ENCODE assay signal across 11 cellular contexts in the genomic region with DNA sequence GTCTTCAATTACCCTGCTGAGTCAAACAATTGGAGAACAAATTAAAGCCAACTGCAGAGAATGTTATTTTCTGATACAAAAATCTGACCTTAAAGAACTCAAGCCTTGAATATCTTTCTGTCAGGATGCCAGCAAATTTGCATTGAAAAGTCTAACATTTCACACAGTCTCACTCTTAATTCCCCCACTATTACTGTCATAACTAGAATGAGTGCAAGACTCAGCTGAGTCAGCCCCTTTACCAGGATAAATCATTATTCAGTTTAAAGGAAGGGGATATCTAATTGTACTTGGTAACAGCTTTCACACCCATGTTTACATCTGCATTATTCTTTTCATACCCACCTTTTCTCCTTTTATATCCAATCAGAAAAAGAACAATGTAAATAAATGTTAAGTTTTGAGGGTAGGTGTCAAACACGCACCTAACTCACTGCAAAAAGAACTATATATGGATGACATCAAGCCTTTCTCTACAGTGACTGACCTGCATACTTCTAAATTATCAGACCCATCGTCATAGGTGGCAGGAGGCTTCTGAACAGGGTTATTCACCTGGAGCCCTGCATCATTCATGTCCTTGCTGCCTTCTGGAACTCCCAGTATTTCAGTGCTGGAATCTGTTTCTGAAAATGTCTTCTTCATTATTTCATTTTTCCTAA.
A peak's percentile ranks its signal among the peaks of the same experiment; 100 is the strongest.
DNase-seq lines count a peak whose midpoint lies in the region; ATAC-seq and TF ChIP-seq lines count a peak whose summit lies in the region.
"Had no signal": no experiment of that assay in that cellular context is flagged by ENCODE, and none has a peak within 500 bp of the region (broad histone marks: within the 10 kb centered on the region; RNA-seq: fewer than 3 reads in every experiment).

No MANE protein-coding gene starts in this region.

- no peaks in the 10 kb centered on the region for H3K27me3 Mint-ChIP-seq in naive B cell
- no peaks in the 10 kb centered on the region for H3K27me3 Mint-ChIP-seq in WTC11 (ENCODE audit: low read depth)

- H3K4me1 Mint-ChIP-seq in naive B cell (peaks cover 49 to 55% (median 51%) of the 10 kb centered on the region in 3 donors), WTC11 (peaks cover 10% of the 10 kb centered on the region)

- H3K9me3 Mint-ChIP-seq in naive B cell: peaks cover 0 to 5% (median 0%) of the 10 kb centered on the region in 7 donors
- peaks cover 16% of the 10 kb centered on the region for H3K9me3 Mint-ChIP-seq in WTC11

- peak overlapping the region; percentile 93 to 97 (median 96) for H3K27ac Mint-ChIP-seq in naive B cell
- no peak overlapping the region for H3K27ac Mint-ChIP-seq in WTC11

- POLR2A ChIA-PET in WTC11 (lab: Charles Lee): no interaction called here

- peak; percentile 70 for ATAC-seq in GM18870 (IDR thresholded peaks at IDR 0.05; ENCODE audit: unreplicated experiment)
- ATAC-seq in GM21723 (IDR thresholded peaks at IDR 0.05; ENCODE audit: unreplicated experiment): peak; percentile 63
- peak; percentile 67 for ATAC-seq in HG03439 (IDR thresholded peaks at IDR 0.05; ENCODE audit: unreplicated experiment)
- ATAC-seq in naive B cell (ENCODE audit: low read depth in 2 of 2): peak in 1 of 2 donors; percentile 17
- no peak for ATAC-seq in WTC11
- ATAC-seq: Right ventricle myocardium inferior had no signal

- CTCF ChIA-PET in WTC11 (lab: Charles Lee): no interaction called here

- TF ChIP-seq CTCF in WTC11 (IDR thresholded peaks at IDR 0.05): no peak

- DNase-seq in naive B cell (no peak), globus pallidus (ENCODE audit: low spot score) (no peak), GM19238 (ENCODE audit: insufficient read length, low spot score) (no peak), WTC11 (ENCODE audit: low spot score) (no peak), SW480 (ENCODE audit: low spot score) (no peak)
- DNase-seq: DND-41, NCI-H1436 had no signal

- H3K4me3 Mint-ChIP-seq in naive B cell: peak overlapping the region; percentile 81 to 99 (median 96)
- no peak overlapping the region for H3K4me3 Mint-ChIP-seq in WTC11

- H3K36me3 Mint-ChIP-seq in naive B cell (peaks cover 48 to 67% of the 10 kb centered on the region in 2 donors), WTC11 (no peaks in the 10 kb centered on the region)

TF ChIP-seq in WTC11, 78 proteins besides CTCF, POLR2A, EP300 and RAD21:
- TF ChIP-seq, protein P1, sequence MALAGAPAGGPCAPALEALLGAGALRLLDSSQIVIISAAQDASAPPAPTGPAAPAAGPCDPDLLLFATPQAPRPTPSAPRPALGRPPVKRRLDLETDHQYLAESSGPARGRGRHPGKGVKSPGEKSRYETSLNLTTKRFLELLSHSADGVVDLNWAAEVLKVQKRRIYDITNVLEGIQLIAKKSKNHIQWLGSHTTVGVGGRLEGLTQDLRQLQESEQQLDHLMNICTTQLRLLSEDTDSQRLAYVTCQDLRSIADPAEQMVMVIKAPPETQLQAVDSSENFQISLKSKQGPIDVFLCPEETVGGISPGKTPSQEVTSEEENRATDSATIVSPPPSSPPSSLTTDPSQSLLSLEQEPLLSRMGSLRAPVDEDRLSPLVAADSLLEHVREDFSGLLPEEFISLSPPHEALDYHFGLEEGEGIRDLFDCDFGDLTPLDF (CRISPR knock-in tag; IDR thresholded peaks at IDR 0.05): no peak
- no peak for TF ChIP-seq ZNF423 (CRISPR knock-in tag; IDR thresholded peaks at IDR 0.05)
- TF ChIP-seq, protein P2, sequence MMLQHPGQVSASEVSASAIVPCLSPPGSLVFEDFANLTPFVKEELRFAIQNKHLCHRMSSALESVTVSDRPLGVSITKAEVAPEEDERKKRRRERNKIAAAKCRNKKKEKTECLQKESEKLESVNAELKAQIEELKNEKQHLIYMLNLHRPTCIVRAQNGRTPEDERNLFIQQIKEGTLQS (CRISPR knock-in tag; conservative IDR thresholded peaks at IDR 0.05): no peak
- TF ChIP-seq NR3C1 (CRISPR knock-in tag; conservative IDR thresholded peaks at IDR 0.05; ENCODE audit: low read depth): no peak
- TF ChIP-seq ZNF138 (CRISPR knock-in tag; conservative IDR thresholded peaks at IDR 0.05): no peak
- no peak for TF ChIP-seq SP1 (CRISPR knock-in tag; conservative IDR thresholded peaks at IDR 0.05)
- no peak for TF ChIP-seq EMX1 (CRISPR knock-in tag; IDR thresholded peaks at IDR 0.05)
- no peak for TF ChIP-seq ZNF671 (CRISPR knock-in tag; IDR thresholded peaks at IDR 0.05)
- no peak for TF ChIP-seq NR1H2 (CRISPR knock-in tag; IDR thresholded peaks at IDR 0.05)
- TF ChIP-seq, protein P3, sequence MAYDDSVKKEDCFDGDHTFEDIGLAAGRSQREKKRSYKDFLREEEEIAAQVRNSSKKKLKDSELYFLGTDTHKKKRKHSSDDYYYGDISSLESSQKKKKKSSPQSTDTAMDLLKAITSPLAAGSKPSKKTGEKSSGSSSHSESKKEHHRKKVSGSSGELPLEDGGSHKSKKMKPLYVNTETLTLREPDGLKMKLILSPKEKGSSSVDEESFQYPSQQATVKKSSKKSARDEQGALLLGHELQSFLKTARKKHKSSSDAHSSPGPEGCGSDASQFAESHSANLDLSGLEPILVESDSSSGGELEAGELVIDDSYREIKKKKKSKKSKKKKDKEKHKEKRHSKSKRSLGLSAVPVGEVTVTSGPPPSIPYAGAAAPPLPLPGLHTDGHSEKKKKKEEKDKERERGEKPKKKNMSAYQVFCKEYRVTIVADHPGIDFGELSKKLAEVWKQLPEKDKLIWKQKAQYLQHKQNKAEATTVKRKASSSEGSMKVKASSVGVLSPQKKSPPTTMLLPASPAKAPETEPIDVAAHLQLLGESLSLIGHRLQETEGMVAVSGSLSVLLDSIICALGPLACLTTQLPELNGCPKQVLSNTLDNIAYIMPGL (CRISPR knock-in tag; IDR thresholded peaks at IDR 0.05): no peak
- TF ChIP-seq, protein P4, sequence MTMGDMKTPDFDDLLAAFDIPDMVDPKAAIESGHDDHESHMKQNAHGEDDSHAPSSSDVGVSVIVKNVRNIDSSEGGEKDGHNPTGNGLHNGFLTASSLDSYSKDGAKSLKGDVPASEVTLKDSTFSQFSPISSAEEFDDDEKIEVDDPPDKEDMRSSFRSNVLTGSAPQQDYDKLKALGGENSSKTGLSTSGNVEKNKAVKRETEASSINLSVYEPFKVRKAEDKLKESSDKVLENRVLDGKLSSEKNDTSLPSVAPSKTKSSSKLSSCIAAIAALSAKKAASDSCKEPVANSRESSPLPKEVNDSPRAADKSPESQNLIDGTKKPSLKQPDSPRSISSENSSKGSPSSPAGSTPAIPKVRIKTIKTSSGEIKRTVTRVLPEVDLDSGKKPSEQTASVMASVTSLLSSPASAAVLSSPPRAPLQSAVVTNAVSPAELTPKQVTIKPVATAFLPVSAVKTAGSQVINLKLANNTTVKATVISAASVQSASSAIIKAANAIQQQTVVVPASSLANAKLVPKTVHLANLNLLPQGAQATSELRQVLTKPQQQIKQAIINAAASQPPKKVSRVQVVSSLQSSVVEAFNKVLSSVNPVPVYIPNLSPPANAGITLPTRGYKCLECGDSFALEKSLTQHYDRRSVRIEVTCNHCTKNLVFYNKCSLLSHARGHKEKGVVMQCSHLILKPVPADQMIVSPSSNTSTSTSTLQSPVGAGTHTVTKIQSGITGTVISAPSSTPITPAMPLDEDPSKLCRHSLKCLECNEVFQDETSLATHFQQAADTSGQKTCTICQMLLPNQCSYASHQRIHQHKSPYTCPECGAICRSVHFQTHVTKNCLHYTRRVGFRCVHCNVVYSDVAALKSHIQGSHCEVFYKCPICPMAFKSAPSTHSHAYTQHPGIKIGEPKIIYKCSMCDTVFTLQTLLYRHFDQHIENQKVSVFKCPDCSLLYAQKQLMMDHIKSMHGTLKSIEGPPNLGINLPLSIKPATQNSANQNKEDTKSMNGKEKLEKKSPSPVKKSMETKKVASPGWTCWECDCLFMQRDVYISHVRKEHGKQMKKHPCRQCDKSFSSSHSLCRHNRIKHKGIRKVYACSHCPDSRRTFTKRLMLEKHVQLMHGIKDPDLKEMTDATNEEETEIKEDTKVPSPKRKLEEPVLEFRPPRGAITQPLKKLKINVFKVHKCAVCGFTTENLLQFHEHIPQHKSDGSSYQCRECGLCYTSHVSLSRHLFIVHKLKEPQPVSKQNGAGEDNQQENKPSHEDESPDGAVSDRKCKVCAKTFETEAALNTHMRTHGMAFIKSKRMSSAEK (CRISPR knock-in tag; IDR thresholded peaks at IDR 0.05; ENCODE audit: borderline replicate concordance): no peak
- TF ChIP-seq, protein P5, sequence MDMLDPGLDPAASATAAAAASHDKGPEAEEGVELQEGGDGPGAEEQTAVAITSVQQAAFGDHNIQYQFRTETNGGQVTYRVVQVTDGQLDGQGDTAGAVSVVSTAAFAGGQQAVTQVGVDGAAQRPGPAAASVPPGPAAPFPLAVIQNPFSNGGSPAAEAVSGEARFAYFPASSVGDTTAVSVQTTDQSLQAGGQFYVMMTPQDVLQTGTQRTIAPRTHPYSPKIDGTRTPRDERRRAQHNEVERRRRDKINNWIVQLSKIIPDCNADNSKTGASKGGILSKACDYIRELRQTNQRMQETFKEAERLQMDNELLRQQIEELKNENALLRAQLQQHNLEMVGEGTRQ (CRISPR knock-in tag; IDR thresholded peaks at IDR 0.05): no peak
- TF ChIP-seq MYBL2 (CRISPR knock-in tag; IDR thresholded peaks at IDR 0.05): no peak
- TF ChIP-seq NFYB (CRISPR knock-in tag; conservative IDR thresholded peaks at IDR 0.05; ENCODE audit: low read depth): no peak
- TF ChIP-seq TEAD4 (CRISPR knock-in tag; IDR thresholded peaks at IDR 0.05): no peak
TF ChIP-seq in WTC11: peak in this region for 0.
